12 cellular contexts compared by ENCODE assay signal in the genomic region with DNA sequence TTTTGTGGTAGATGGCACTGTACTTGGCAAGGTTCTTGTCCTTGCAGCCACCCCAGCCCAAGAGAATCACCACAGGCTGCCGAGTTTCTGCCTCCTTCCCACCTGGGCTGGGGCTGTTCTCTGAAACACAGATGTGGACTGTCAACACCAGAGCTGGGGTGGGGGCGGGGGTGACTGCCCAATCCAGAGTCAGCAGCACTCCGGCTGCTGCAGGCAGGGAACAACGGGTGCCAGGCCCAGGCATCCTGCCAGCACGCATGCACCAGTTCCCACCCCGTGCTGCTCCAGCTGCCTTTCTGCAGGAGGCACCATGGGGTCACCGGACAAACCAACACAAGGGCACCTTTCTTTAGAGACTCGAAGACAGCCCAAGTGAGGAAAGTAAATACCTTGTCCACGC. TPM values are rescaled to one million over a fixed set of nuclear protein-coding genes. Genes with fewer than 3 reads are reported as not detected.
DNase-seq lines count a peak whose midpoint lies in the region; ATAC-seq and TF ChIP-seq lines count a peak whose summit lies in the region.
"Had no signal": no experiment of that assay in that cellular context is flagged by ENCODE, and none has a peak within 500 bp of the region (broad histone marks: within the 10 kb centered on the region; RNA-seq: fewer than 3 reads in every experiment).

No MANE protein-coding gene starts in this region.

- no peaks in the 10 kb centered on the region for H3K36me3 ChIP-seq in SK-N-SH (replicated peaks in 1 of 2; ENCODE audit: control insufficient read depth in 1 of 2, insufficient read depth in 2 of 2, low read length in 1 of 2)
- peaks cover 0 to 14% (median 0%) of the 10 kb centered on the region in 6 donors for H3K36me3 ChIP-seq in spleen
- no peaks in the 10 kb centered on the region for H3K36me3 ChIP-seq in MM.1S (replicated peaks; ENCODE audit: insufficient read depth, low read length)

- WGBS in SK-N-SH (ENCODE audit: low lambda C conversion rate) = 47% methylated on average over 4 of the region's 9 CpGs
- 75 to 86% (median 77%) methylated on average over 5 to 9 of the region's 9 CpGs for WGBS in spleen, 5 donors

- H3K4me1 ChIP-seq in SK-N-SH (ENCODE audit: control insufficient read depth in 1 of 2, insufficient read depth in 2 of 2, low read depth in 1 of 2, low read length in 1 of 2) (peaks cover 0 to 14% of the 10 kb centered on the region in 2 experiments; a peak in 1 of 4 replicates), spleen (peaks cover 5 to 34% (median 21%) of the 10 kb centered on the region in 6 donors), MM.1S (ENCODE audit: low read length) (no peaks in the 10 kb centered on the region)

- CTCF ChIA-PET in SK-N-SH (lab: Yijun Ruan, JAX) = interaction anchor here (0.7 to 7.6 kb wide), 11 partner anchors 8 to 88 kb away, joined by 3 to 45 read pairs (median 5); partner anchors contain the start of genes ARMH1 and TMEM53

- DNase-seq in NCI-H1092 treated with DMSO at 0.1 percent for 48 hours (lab: John Stamatoyannopoulos, UW) (peak; percentile 84), SK-N-SH (peak; percentile 88), inferior parietal cortex (ENCODE audit: extremely low spot score) (peak; percentile 60), spleen (peak; percentile 68), MM.1S (no peak), HFFc6 (no peak)
- DNase-seq: activated CD4-positive, alpha-beta memory T cell treated with anti-CD3 and anti-CD28 coated beads, Interleukin-2, amount 10 ng/mL, durations not matched to agents 7 days and 5 days; naive B cell; SIG-M5 had no signal

- no peaks in the 10 kb centered on the region for H4K20me1 ChIP-seq in SK-N-SH (ENCODE audit: insufficient read depth)
- H4K20me1 ChIP-seq in MM.1S (ENCODE audit: insufficient read depth, low read length) = no peaks in the 10 kb centered on the region

- H3K79me2 ChIP-seq in SK-N-SH (ENCODE audit: insufficient read depth) (no peaks in the 10 kb centered on the region), MM.1S (ENCODE audit: low read length) (no peaks in the 10 kb centered on the region)

- no peaks in the 10 kb centered on the region for H3K36me3 Mint-ChIP-seq in HFFc6 (ENCODE audit: low read depth)
- H3K36me3 Mint-ChIP-seq: naive B cell had no signal

- peak; percentile 40 for TF ChIP-seq RAD21 in SK-N-SH (IDR thresholded peaks at IDR 0.05; ENCODE audit: low read length)

- TF ChIP-seq EP300 in SK-N-SH (IDR thresholded peaks at IDR 0.05; ENCODE audit: borderline replicate concordance in 1 of 2, low read depth in 1 of 2, low read length in 1 of 2) = peak in 1 of 2 experiments; percentile 44; a peak in 1 of 4 replicates

- H3K9me3 Mint-ChIP-seq in HFFc6 = no peaks in the 10 kb centered on the region
- H3K9me3 Mint-ChIP-seq: activated CD4-positive, alpha-beta memory T cell treated with anti-CD3 and anti-CD28 coated beads, Interleukin-2, amount 10 ng/mL, durations not matched to agents 7 days and 5 days; naive B cell had no signal

- H3K9me3 ChIP-seq in SK-N-SH = no peaks in the 10 kb centered on the region
- H3K9me3 ChIP-seq in spleen = no peaks in the 10 kb centered on the region
- H3K9me3 ChIP-seq in MM.1S (replicated peaks; ENCODE audit: insufficient read depth, low read length) = no peaks in the 10 kb centered on the region

- no peak overlapping the region for H3K4me3 Mint-ChIP-seq in HFFc6
- H3K4me3 Mint-ChIP-seq: activated CD4-positive, alpha-beta memory T cell treated with anti-CD3 and anti-CD28 coated beads, Interleukin-2, amount 10 ng/mL, durations not matched to agents 7 days and 5 days; naive B cell had no signal

- H3K4me1 Mint-ChIP-seq in HFFc6 (ENCODE audit: low read depth) = no peaks in the 10 kb centered on the region

- peaks cover 2% of the 10 kb centered on the region for H3K27me3 Mint-ChIP-seq in HFFc6 (ENCODE audit: insufficient read depth)
- H3K27me3 Mint-ChIP-seq: activated CD4-positive, alpha-beta memory T cell treated with anti-CD3 and anti-CD28 coated beads, Interleukin-2, amount 10 ng/mL, durations not matched to agents 7 days and 5 days; naive B cell had no signal

- H3K4me3 ChIP-seq in SK-N-SH (ENCODE audit: low read depth in 2 of 2, low read length in 1 of 2) = no peak overlapping the region
- no peak overlapping the region for H3K4me3 ChIP-seq in spleen
- H3K4me3 ChIP-seq in MM.1S (ENCODE audit: low read length) = no peak overlapping the region

- ATAC-seq in GM19328 (IDR thresholded peaks at IDR 0.05; ENCODE audit: unreplicated experiment) = no peak
- ATAC-seq in activated CD4-positive, CD25-positive, alpha-beta regulatory T cell treated with anti-CD3 and anti-CD28 coated beads, Interleukin-2, amount 50 U/mL, for 24 hours = no peak

- H3K27ac Mint-ChIP-seq in HFFc6 = no peak overlapping the region
- H3K27ac Mint-ChIP-seq: activated CD4-positive, alpha-beta memory T cell treated with anti-CD3 and anti-CD28 coated beads, Interleukin-2, amount 10 ng/mL, durations not matched to agents 7 days and 5 days; naive B cell had no signal

- no peak for TF ChIP-seq POLR2A in spleen (IDR thresholded peaks at IDR 0.05)

- H2AFZ ChIP-seq in SK-N-SH (ENCODE audit: low read depth) (no peak overlapping the region), MM.1S (ENCODE audit: low read length) (no peak overlapping the region)

- no peak overlapping the region for H3K27ac ChIP-seq in SK-N-SH (ENCODE audit: low read depth in 2 of 2, low read length in 1 of 2)
- no peak overlapping the region for H3K27ac ChIP-seq in spleen
- no peak overlapping the region for H3K27ac ChIP-seq in MM.1S (ENCODE audit: low read length)
- H3K27ac ChIP-seq: KMS-11 had no signal

- intact Hi-C loops in spleen (cut with DNase I; ENCODE audit: low total_unique reads) = no loop called here

- no peak overlapping the region for H3K9ac ChIP-seq in SK-N-SH
- no peak overlapping the region for H3K9ac ChIP-seq in MM.1S (ENCODE audit: low read length)
- H3K9ac ChIP-seq: KMS-11 had no signal

- H3K27me3 ChIP-seq in SK-N-SH (ENCODE audit: insufficient read depth) (no peaks in the 10 kb centered on the region), spleen (replicated peaks in 1 of 7) (peaks cover 0 to 5% (median 0%) of the 10 kb centered on the region in 7 donors), MM.1S (replicated peaks; ENCODE audit: insufficient read depth, low read length) (no peaks in the 10 kb centered on the region)

- POLR2A ChIA-PET in SK-N-SH (lab: Yijun Ruan, JAX) = interaction anchor here (0.8 to 1.3 kb wide), 3 partner anchors 9 to 25 kb away, joined by 3 to 7 read pairs (median 6); partner anchors contain the start of genes ARMH1 and TMEM53

- H3F3A ChIP-seq in SK-N-SH (replicated peaks; ENCODE audit: insufficient read depth) (no peaks in the 10 kb centered on the region), MM.1S (ENCODE audit: insufficient read depth, low read length) (no peaks in the 10 kb centered on the region)

- H3K4me2 ChIP-seq in SK-N-SH = no peak overlapping the region
- no peak overlapping the region for H3K4me2 ChIP-seq in MM.1S (ENCODE audit: low read depth, low read length)
- H3K4me2 ChIP-seq: KMS-11 had no signal

- no peaks in the 10 kb centered on the region for H3K9me2 ChIP-seq in SK-N-SH
- H3K9me2 ChIP-seq in MM.1S (replicated peaks; ENCODE audit: insufficient read depth, low read length) = no peaks in the 10 kb centered on the region

- no peak for TF ChIP-seq CTCF in SK-N-SH (IDR thresholded peaks at IDR 0.05)
- TF ChIP-seq CTCF in spleen (IDR thresholded peaks at IDR 0.05 in 8 of 11, conservative IDR thresholded peaks at IDR 0.05 in 3 of 11) = no peak
- no peak for TF ChIP-seq CTCF in MM.1S (IDR thresholded peaks at IDR 0.05; ENCODE audit: low read length)
- no peak for TF ChIP-seq CTCF in HFFc6 (IDR thresholded peaks at IDR 0.05)

TF ChIP-seq in SK-N-SH, 30 proteins besides CTCF, POLR2A, EP300 and RAD21 (continues in another document):
- peak; percentile 92 for TF ChIP-seq CHD2 (IDR thresholded peaks at IDR 0.05; ENCODE audit: low read length, partially characterized antibody)
- TF ChIP-seq FOXM1 (IDR thresholded peaks at IDR 0.05; ENCODE audit: low read depth) = no peak
- no peak for TF ChIP-seq TAF1 (IDR thresholded peaks at IDR 0.05; ENCODE audit: borderline replicate concordance, low read depth, low read length)
- TF ChIP-seq TCF12 (IDR thresholded peaks at IDR 0.05) = no peak
- TF ChIP-seq, protein P1, sequence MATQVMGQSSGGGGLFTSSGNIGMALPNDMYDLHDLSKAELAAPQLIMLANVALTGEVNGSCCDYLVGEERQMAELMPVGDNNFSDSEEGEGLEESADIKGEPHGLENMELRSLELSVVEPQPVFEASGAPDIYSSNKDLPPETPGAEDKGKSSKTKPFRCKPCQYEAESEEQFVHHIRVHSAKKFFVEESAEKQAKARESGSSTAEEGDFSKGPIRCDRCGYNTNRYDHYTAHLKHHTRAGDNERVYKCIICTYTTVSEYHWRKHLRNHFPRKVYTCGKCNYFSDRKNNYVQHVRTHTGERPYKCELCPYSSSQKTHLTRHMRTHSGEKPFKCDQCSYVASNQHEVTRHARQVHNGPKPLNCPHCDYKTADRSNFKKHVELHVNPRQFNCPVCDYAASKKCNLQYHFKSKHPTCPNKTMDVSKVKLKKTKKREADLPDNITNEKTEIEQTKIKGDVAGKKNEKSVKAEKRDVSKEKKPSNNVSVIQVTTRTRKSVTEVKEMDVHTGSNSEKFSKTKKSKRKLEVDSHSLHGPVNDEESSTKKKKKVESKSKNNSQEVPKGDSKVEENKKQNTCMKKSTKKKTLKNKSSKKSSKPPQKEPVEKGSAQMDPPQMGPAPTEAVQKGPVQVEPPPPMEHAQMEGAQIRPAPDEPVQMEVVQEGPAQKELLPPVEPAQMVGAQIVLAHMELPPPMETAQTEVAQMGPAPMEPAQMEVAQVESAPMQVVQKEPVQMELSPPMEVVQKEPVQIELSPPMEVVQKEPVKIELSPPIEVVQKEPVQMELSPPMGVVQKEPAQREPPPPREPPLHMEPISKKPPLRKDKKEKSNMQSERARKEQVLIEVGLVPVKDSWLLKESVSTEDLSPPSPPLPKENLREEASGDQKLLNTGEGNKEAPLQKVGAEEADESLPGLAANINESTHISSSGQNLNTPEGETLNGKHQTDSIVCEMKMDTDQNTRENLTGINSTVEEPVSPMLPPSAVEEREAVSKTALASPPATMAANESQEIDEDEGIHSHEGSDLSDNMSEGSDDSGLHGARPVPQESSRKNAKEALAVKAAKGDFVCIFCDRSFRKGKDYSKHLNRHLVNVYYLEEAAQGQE (IDR thresholded peaks at IDR 0.05; ENCODE audit: low read depth, low read length) = no peak

RNA-seq across cellular contexts. Expression of gene TMEM53, which starts 14.1 kb away (rescaled TPM):
- polyA plus RNA-seq in SK-N-SH (2012; rRNA removed) (14.9 and 16.9 TPM in 2 replicates), spleen (1 to 10 TPM; 4.9 to 5.7 (median 5.5) TPM)
- 6.7 and 9.5 TPM in 2 replicates for polyA plus RNA-seq in SK-N-SH (2012; cell fraction: cytosol; rRNA removed)
- polyA plus RNA-seq in SK-N-SH (2012; cell fraction: nucleus; rRNA removed) = 10.4 and 10.6 TPM in 2 replicates
- total RNA-seq in spleen = 1 to 10 TPM; 4.3 to 7.5 (median 5.4) TPM
- total RNA-seq in HFFc6 (2021; fragmentation: NEBNext Ultra II Directional; extraction: Animal tissue kit (Norgen Biotek cat#: 25700)) = 1 to 10 TPM; 3.2 to 5.0 (median 4.4) TPM

RNA-seq across cellular contexts. Expression of gene ARMH1, which starts 14.3 kb away (rescaled TPM):
- polyA plus RNA-seq in SK-N-SH (2012; rRNA removed) = 6.6 and 10.5 TPM in 2 replicates
- polyA plus RNA-seq in SK-N-SH (2012; cell fraction: cytosol; rRNA removed) = 1.1 and 1.5 TPM in 2 replicates
- 60.0 and 87.2 TPM in 2 replicates for polyA plus RNA-seq in SK-N-SH (2012; cell fraction: nucleus; rRNA removed)
- 10 to 100 TPM; 12.2 to 24.7 (median 16.2) TPM for total RNA-seq in spleen
- polyA plus RNA-seq in spleen = 10 to 100 TPM; 43.9 to 86.0 (median 77.4) TPM
- total RNA-seq in HFFc6 (2021; fragmentation: NEBNext Ultra II Directional; extraction: Animal tissue kit (Norgen Biotek cat#: 25700)) = under 1 TPM in 4 of 6 experiments, not detected in 2; 0.14 to 0.41 (median 0.32) TPM

Comparison
In these comparisons a context has a peak if more than half of its experiments do, and no peak if none do; other contexts are left out.
1. DNase-seq: peak in NCI-H1092 treated with DMSO at 0.1 percent for 48 hours (single experiment), SK-N-SH (single experiment), inferior parietal cortex (single experiment) and spleen (single experiment); none in MM.1S (single experiment) and HFFc6 (single experiment).
2. RNA of gene ARMH1, which starts 14.3 kb away (total RNA-seq): 12.2 to 24.7 TPM in spleen; 0.14 to 0.41 TPM in HFFc6; every median in the first group is over 4 times any median in the second.